ENCODE assay signal across 7 cellular contexts in the genomic region with DNA sequence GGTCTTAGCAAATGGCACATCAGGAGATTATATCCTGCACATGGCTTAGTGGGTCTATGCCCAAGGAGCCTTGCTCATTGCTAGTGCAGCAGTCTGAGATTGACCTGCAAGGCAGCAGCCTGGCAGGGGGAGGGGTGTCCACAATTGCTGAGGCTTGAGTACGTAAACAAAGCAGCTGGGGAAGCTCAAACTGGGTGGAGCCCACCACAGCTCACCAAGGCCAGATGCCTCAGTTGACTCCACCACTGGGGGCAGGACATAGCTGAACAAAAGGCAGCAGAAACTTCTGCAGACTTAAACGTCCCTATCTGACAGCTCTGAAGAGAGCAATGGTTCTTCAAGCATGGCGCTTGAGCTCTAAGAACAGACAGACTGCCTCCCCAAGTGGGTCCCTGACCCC. TPM values are rescaled to one million over a fixed set of nuclear protein-coding genes. Genes with fewer than 3 reads are reported as not detected.
"Had no signal": no experiment of that assay in that cellular context is flagged by ENCODE, and none has a peak within 500 bp of the region (broad histone marks: within the 10 kb centered on the region; RNA-seq: fewer than 3 reads in every experiment).

No MANE protein-coding gene starts in this region.

RNA-seq across cellular contexts. Expression of a gene that starts 13.6 kb away (rescaled TPM):
- total RNA-seq: GM23248, H4, H7, HepG2, HFFc6, HT1080 had no signal
- polyA plus RNA-seq: GM23248, HepG2, IgD-negative memory B cell had no signal

RNA-seq across cellular contexts. Expression of a gene that starts 53.9 kb away (rescaled TPM):
- total RNA-seq: GM23248, H4, H7, HepG2, HFFc6, HT1080 had no signal
- polyA plus RNA-seq: GM23248, HepG2, IgD-negative memory B cell had no signal
